In genomic region chr19:45597425-45598111, GRCh38 we compare ENCODE assay signal across 1 cellular context.
TF ChIP-seq lines count a peak whose summit lies in the region.

No MANE protein-coding gene starts in this region.

TF ChIP-seq in H1, 55 proteins besides CTCF, POLR2A, EP300 and RAD21:
- no peak for TF ChIP-seq BACH1 (IDR thresholded peaks at IDR 0.05; ENCODE audit: low read length)
- no peak for TF ChIP-seq SIX5 (IDR thresholded peaks at IDR 0.05; ENCODE audit: low read depth, low read length)
- TF ChIP-seq POU5F1 (IDR thresholded peaks at IDR 0.05; ENCODE audit: low read depth, low read length) = no peak
- 0 out of 2 replicates have a peak, but pooled peaks have one; percentile 48 for TF ChIP-seq RBBP5 (IDR thresholded peaks at IDR 0.05; ENCODE audit: borderline replicate concordance, low read depth, low read length)
- 0 out of 2 replicates have a peak, but pooled peaks have one; percentile 25 for TF ChIP-seq SP1 (IDR thresholded peaks at IDR 0.05; ENCODE audit: low read depth, low read length)
- peak; percentile 10 for TF ChIP-seq ASH2L (IDR thresholded peaks at IDR 0.05; ENCODE audit: low read length)
- TF ChIP-seq YY1 (IDR thresholded peaks at IDR 0.05; ENCODE audit: low read depth, low read length) = 0 out of 2 replicates have a peak, but pooled peaks have one; percentile 10
- TF ChIP-seq RNF2 (IDR thresholded peaks at IDR 0.05; ENCODE audit: borderline replicate concordance, low read depth, low read length, missing control alignments, poor library complexity, severe bottlenecking) = no peak
- peak; percentile 7 for TF ChIP-seq KDM4A (IDR thresholded peaks at IDR 0.05; ENCODE audit: low read depth, low read length, severe bottlenecking)
